In the genomic region with DNA sequence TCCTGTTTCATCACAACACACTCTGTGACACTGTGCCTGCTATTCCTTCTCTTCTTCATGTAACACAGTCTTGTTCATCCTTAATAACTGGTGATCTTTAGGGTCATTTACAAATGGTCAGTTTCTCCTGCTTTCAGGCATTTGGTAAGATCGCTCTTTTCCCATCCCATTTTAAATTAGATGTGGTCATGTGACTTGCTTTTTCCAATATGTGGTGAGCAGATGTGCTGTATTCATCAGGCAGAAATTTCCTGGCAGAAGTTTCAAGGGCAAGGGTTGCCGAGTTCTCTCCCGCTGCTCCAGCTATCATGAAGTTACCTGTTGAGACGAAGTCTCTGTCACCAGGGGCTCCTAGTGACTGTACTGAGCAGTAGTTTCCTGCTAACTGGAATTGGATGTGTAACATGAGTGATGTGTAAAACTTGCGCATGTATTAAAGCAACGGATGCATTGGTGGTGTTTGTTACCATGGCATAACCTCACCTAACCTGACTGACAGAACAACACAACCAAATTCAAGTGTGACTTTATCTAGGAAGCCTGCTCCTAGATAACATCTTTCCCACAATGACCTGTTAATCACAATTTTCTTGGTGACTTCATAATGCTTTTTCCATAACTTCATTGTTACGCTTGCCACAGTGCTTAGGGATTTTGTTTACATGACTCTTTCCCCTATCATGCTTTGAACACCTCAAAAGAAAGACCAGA, we compare ENCODE assay signal across 27 cellular contexts. TPM values are rescaled to one million over a fixed set of nuclear protein-coding genes. Genes with fewer than 3 reads are reported as not detected.
DNase-seq lines count a peak whose midpoint lies in the region; ATAC-seq, FAIRE-seq and TF ChIP-seq lines count a peak whose summit lies in the region.
"Had no signal": no experiment of that assay in that cellular context is flagged by ENCODE, and none has a peak within 500 bp of the region (broad histone marks: within the 10 kb centered on the region; RNA-seq: fewer than 3 reads in every experiment).

No MANE protein-coding gene starts in this region.

- no peaks in the 10 kb centered on the region for H3F3A ChIP-seq in GM23338 (replicated peaks; ENCODE audit: low read depth)

- DNase-seq in HepG2 (ENCODE audit: low spot score) = no peak
- no peak for DNase-seq in right lobe of liver
- no peak for DNase-seq in GM23338 (ENCODE audit: low spot score)
- DNase-seq in fibroblast of gingiva (ENCODE audit: low read depth) = peak; percentile 1
- no peak for DNase-seq in progenitor cell of endocrine pancreas (ENCODE audit: low spot score, unreplicated experiment)
- no peak for DNase-seq in activated T-cell treated with anti-CD3 and anti-CD28 coated beads for 4 hours
- no peak for DNase-seq in activated gamma-delta T cell treated with Interleukin-2 at 50 U/mL for 16 hours
- DNase-seq: 8988T; C1 segment of cervical spinal cord; CD4-positive, alpha-beta memory T cell; COR-L47; EL; GF-D8; H9; HFFc6; IMR-90; NCI-H1048; NCI-H1417; NCI-H1694 treated with DMSO at 0.1 percent for 48 hours; NCI-H2081 treated with DMSO at 0.1 percent for 48 hours; NCI-H526 treated with DMSO at 0.1 percent for 48 hours; Right ventricle myocardium superior; RPMI8226; T-cell had no signal

- H3K4me1 Mint-ChIP-seq in GM23338 (peaks cover 9% of the 10 kb centered on the region), progenitor cell of endocrine pancreas (ENCODE audit: low read depth) (peaks cover 52% of the 10 kb centered on the region)
- H3K4me1 Mint-ChIP-seq: CD4-positive, alpha-beta memory T cell; T-cell had no signal

- H4K20me1 ChIP-seq in HepG2 (ENCODE audit: insufficient read depth, low read length) = no peaks in the 10 kb centered on the region
- no peaks in the 10 kb centered on the region for H4K20me1 ChIP-seq in GM23338 (replicated peaks; ENCODE audit: insufficient read depth)

- no TSS peak for BruUV-seq in HepG2 (replicated peaks; lab: Mats Ljungman, UMichigan)

- peaks cover 3% of the 10 kb centered on the region for H3K27me3 Mint-ChIP-seq in GM23338 (ENCODE audit: insufficient read depth, low read depth, poor library complexity)
- H3K27me3 Mint-ChIP-seq in progenitor cell of endocrine pancreas = no peaks in the 10 kb centered on the region

- no peak for FAIRE-seq in HepG2 (lab: Jason Lieb, UNC)
- FAIRE-seq: GM19239 had no signal

- no peak for TF ChIP-seq RAD21 in HepG2 (CRISPR knock-in tag; IDR thresholded peaks at IDR 0.05)

- H3K36me3 Mint-ChIP-seq in GM23338 (ENCODE audit: low read depth) (no peaks in the 10 kb centered on the region), progenitor cell of endocrine pancreas (ENCODE audit: insufficient read depth) (no peaks in the 10 kb centered on the region)
- H3K36me3 Mint-ChIP-seq: CD4-positive, alpha-beta memory T cell; T-cell had no signal

- H3K36me3 ChIP-seq in HepG2 (replicated peaks in 1 of 2; ENCODE audit: control insufficient read depth in 1 of 2, insufficient read depth in 2 of 2, low read length in 2 of 2) = no peaks in the 10 kb centered on the region
- H3K36me3 ChIP-seq in right lobe of liver = no peaks in the 10 kb centered on the region
- H3K36me3 ChIP-seq in GM23338 (ENCODE audit: insufficient read depth) = no peaks in the 10 kb centered on the region
- H3K36me3 ChIP-seq: SJSA1 had no signal

- no peak for ATAC-seq in HepG2
- ATAC-seq in right lobe of liver = no peak
- ATAC-seq in GM23338 = no peak
- ATAC-seq in HG03039 (IDR thresholded peaks at IDR 0.05; ENCODE audit: unreplicated experiment) = no peak
- ATAC-seq: T-cell had no signal

- H3K27ac ChIP-seq in HepG2 (ENCODE audit: extremely low read length, insufficient read depth, low read length) (no peak overlapping the region), right lobe of liver (no peak overlapping the region), GM23338 (ENCODE audit: low read depth) (no peak overlapping the region)
- H3K27ac ChIP-seq: SJSA1 had no signal

- H3K9me3 Mint-ChIP-seq in GM23338 = no peaks in the 10 kb centered on the region
- H3K9me3 Mint-ChIP-seq in progenitor cell of endocrine pancreas (ENCODE audit: low read depth) = no peaks in the 10 kb centered on the region
- H3K9me3 Mint-ChIP-seq: CD4-positive, alpha-beta memory T cell; H9; HFFc6; T-cell had no signal

- H3K4me2 ChIP-seq in HepG2 (ENCODE audit: low read depth, low read length) = no peak overlapping the region
- no peak overlapping the region for H3K4me2 ChIP-seq in GM23338

- H3K9me2 ChIP-seq in GM23338 (ENCODE audit: insufficient read depth) = no peaks in the 10 kb centered on the region

- in situ Hi-C loops in HepG2 (cut with HindIII; ENCODE audit: extremely low pct_ligation_motif_present, low pct_unique_long_range_greater_than_20kb) = no loop called here

- H3K27me3 ChIP-seq in HepG2 (ENCODE audit: control insufficient read depth in 1 of 2, insufficient read depth in 2 of 2, low read length in 2 of 2) (no peaks in the 10 kb centered on the region), right lobe of liver (no peaks in the 10 kb centered on the region), GM23338 (ENCODE audit: insufficient read depth) (no peaks in the 10 kb centered on the region)
- H3K27me3 ChIP-seq: SJSA1 had no signal

- intact Hi-C loops in HepG2 (cut with micrococcal nuclease; ENCODE audit: unreplicated experiment) = no loop called here
- intact Hi-C loops in right lobe of liver (cut with DNase I) = no loop called here

- CTCF ChIA-PET in HepG2 (lab: Yijun Ruan, JAX; ENCODE audit: low intra/inter-chr PET ratio, low total read pairs) = no interaction called here

- peaks cover 9% of the 10 kb centered on the region; the same call in 1 of the 2 replicates for H3K4me1 ChIP-seq in HepG2 (ENCODE audit: insufficient read depth, low read length)
- peaks cover 0 to 14% (median 0%) of the 10 kb centered on the region in 4 donors for H3K4me1 ChIP-seq in right lobe of liver
- H3K4me1 ChIP-seq in GM23338 (ENCODE audit: insufficient read depth) = no peaks in the 10 kb centered on the region
- H3K4me1 ChIP-seq: SJSA1 had no signal

- H3K9me3 ChIP-seq in HepG2 (ENCODE audit: low read length) = no peaks in the 10 kb centered on the region
- H3K9me3 ChIP-seq in right lobe of liver = no peaks in the 10 kb centered on the region
- H3K9me3 ChIP-seq: SJSA1 had no signal

- H3K27ac Mint-ChIP-seq in GM23338 = no peak overlapping the region
- H3K27ac Mint-ChIP-seq in progenitor cell of endocrine pancreas = peak overlapping the region; percentile 29
- H3K27ac Mint-ChIP-seq: CD4-positive, alpha-beta memory T cell; H9; HFFc6; T-cell had no signal

- POLR2A ChIA-PET in HepG2 (lab: Yijun Ruan, JAX) = no interaction called here

- no peak for TF ChIP-seq EP300 in HepG2 (IDR thresholded peaks at IDR 0.05; ENCODE audit: low read depth in 2 of 2, low read length in 2 of 2)
- TF ChIP-seq EP300 in HepG2 (CRISPR knock-in tag; IDR thresholded peaks at IDR 0.05; ENCODE audit: borderline replicate concordance) = no peak

- TF ChIP-seq CTCF in HepG2 (CRISPR knock-in tag; IDR thresholded peaks at IDR 0.05) (no peak), right lobe of liver (IDR thresholded peaks at IDR 0.05) (no peak), GM23338 (conservative IDR thresholded peaks at IDR 0.05; ENCODE audit: low read depth in 2 of 2) (no peak), progenitor cell of endocrine pancreas (IDR thresholded peaks at IDR 0.05; ENCODE audit: unreplicated experiment) (no peak)

- H3K9ac ChIP-seq in HepG2 (ENCODE audit: insufficient read depth, low read depth, low read length) = no peak overlapping the region

- H3K4me3 ChIP-seq in HepG2 (replicated peaks in 1 of 3; ENCODE audit: insufficient read depth in 1 of 3, low read depth in 2 of 3, low read length in 3 of 3) (no peak overlapping the region), right lobe of liver (no peak overlapping the region), GM23338 (no peak overlapping the region)
- H3K4me3 ChIP-seq: SJSA1 had no signal

- H3K79me2 ChIP-seq in HepG2 (ENCODE audit: insufficient read depth, low read length) (no peaks in the 10 kb centered on the region), GM23338 (replicated peaks; ENCODE audit: insufficient read depth) (no peaks in the 10 kb centered on the region)

- H2AFZ ChIP-seq in HepG2 (ENCODE audit: low read length) (no peak overlapping the region), GM23338 (peak overlapping the region; percentile 50; the same call in 1 of the 2 replicates)

- H3K4me3 Mint-ChIP-seq in GM23338 = no peak overlapping the region
- no peak overlapping the region for H3K4me3 Mint-ChIP-seq in progenitor cell of endocrine pancreas (ENCODE audit: low read depth)
- H3K4me3 Mint-ChIP-seq: CD4-positive, alpha-beta memory T cell; H9; HFFc6; T-cell had no signal

- TF ChIP-seq POLR2A in HepG2 (IDR thresholded peaks at IDR 0.05; ENCODE audit: insufficient read depth in 1 of 2, low read depth in 2 of 2, low read length in 2 of 2) (no peak), right lobe of liver (IDR thresholded peaks at IDR 0.05) (no peak)

- 69% methylated on average over 7 of the region's 7 CpGs for WGBS in HepG2 (ENCODE audit: low lambda C conversion rate)
- 96% methylated on average over 5 of the region's 7 CpGs for WGBS in right lobe of liver (ENCODE audit: insufficient coverage, low coverage, low lambda C conversion rate, missing lambda C conversion rate)

RNA-seq across cellular contexts. Expression of a gene that starts 29.5 kb away (rescaled TPM):
- total RNA-seq in HepG2 (2016; rRNA removed; fragmentation: Illumina TruSeq; extraction: Trizol) (0.07 TPM in 1 of 2 replicates, not detected in the other), right lobe of liver (1 to 10 TPM in 1 of 6 experiments, under 1 TPM in 5; 0.31 to 1.6 (median 0.62) TPM), progenitor cell of endocrine pancreas (21.1 and 23.2 TPM in 2 replicates)
- total RNA-seq in HepG2 (2016; cell fraction: cytosol; rRNA removed; fragmentation: Illumina TruSeq; extraction: Trizol; ENCODE audit: low read depth) = not detected in 2 replicates
- not detected in 2 replicates for total RNA-seq in HepG2 (2016; cell fraction: insoluble cytoplasmic fraction; rRNA removed; fragmentation: Illumina TruSeq; extraction: Trizol)
- 0.09 TPM in 1 of 2 replicates, not detected in the other for total RNA-seq in HepG2 (2016; cell fraction: membrane; rRNA removed; fragmentation: Illumina TruSeq; extraction: Trizol)
- not detected in 2 replicates for total RNA-seq in HepG2 (2016; cell fraction: nucleus; rRNA removed; fragmentation: Illumina TruSeq; extraction: Trizol)
- polyA plus RNA-seq in HepG2 (2011; rRNA removed) (not detected in 2 replicates), GM23338 (2016; fragmentation: Nextera tagmentation; extraction: Ambion mirVana) (0.21 and 0.48 TPM in 2 replicates)
- polyA plus RNA-seq in HepG2 (2011; cell fraction: cytosol; rRNA removed) = not detected in 2 replicates
- not detected in 2 replicates for polyA plus RNA-seq in HepG2 (2011; cell fraction: nucleus; rRNA removed)
- not detected in 2 replicates for polyA plus RNA-seq in HepG2 (2012)
- not detected in 2 replicates for polyA plus RNA-seq in HepG2 (2016; cell fraction: cytosol; fragmentation: Illumina TruSeq; extraction: Trizol; ENCODE audit: low read depth)
- polyA plus RNA-seq in HepG2 (2016; cell fraction: insoluble cytoplasmic fraction; fragmentation: Illumina TruSeq; extraction: Trizol; ENCODE audit: low read depth) = not detected in 2 replicates
- polyA plus RNA-seq in HepG2 (2016; cell fraction: membrane; fragmentation: Illumina TruSeq; extraction: Trizol; ENCODE audit: low read depth) = not detected in 2 replicates
- not detected in 2 replicates for polyA plus RNA-seq in HepG2 (2016; cell fraction: nucleus; fragmentation: Illumina TruSeq; extraction: Trizol; ENCODE audit: insufficient read depth, low read depth)
- polyA minus RNA-seq in HepG2 (2011; rRNA and poly(A)+ RNA removed; ENCODE audit: low replicate concordance) = not detected in 2 replicates
- not detected in 2 replicates for polyA minus RNA-seq in HepG2 (2011; cell fraction: cytosol; rRNA and poly(A)+ RNA removed)
- polyA minus RNA-seq in HepG2 (2011; cell fraction: nucleus; rRNA and poly(A)+ RNA removed) = 0.12 and 0.13 TPM in 2 replicates
- 1.0 and 1.6 TPM in 2 replicates for total RNA-seq in GM23338 (2014; rRNA removed; shearing (Covaris generic))
- total RNA-seq: HFFc6 had no signal
- polyA plus RNA-seq: CD4-positive, alpha-beta memory T cell had no signal
